In genomic region chr5:162052671-162053070, GRCh38 we compare ENCODE assay signal across 24 cellular contexts. TPM values are rescaled to one million over a fixed set of nuclear protein-coding genes. Genes with fewer than 3 reads are reported as not detected.
"Had no signal": no experiment of that assay in that cellular context is flagged by ENCODE, and none has a peak within 500 bp of the region (broad histone marks: within the 10 kb centered on the region; RNA-seq: fewer than 3 reads in every experiment).

No MANE protein-coding gene starts in this region.

- H3K4me1 ChIP-seq: esophagus muscularis mucosa, testis, uterus had no signal

- H3K4me1 Mint-ChIP-seq: activated naive CD8-positive, alpha-beta T cell treated with anti-CD3 and anti-CD28 coated beads, Interleukin-2, amount 10 ng/mL, durations not matched to agents 7 days and 5 days; memory B cell had no signal

- H3K27me3 ChIP-seq: esophagus muscularis mucosa, testis, uterus had no signal

- H3K36me3 Mint-ChIP-seq: activated CD4-positive, alpha-beta memory T cell treated with anti-CD3 and anti-CD28 coated beads for 36 hours; activated naive CD8-positive, alpha-beta T cell treated with anti-CD3 and anti-CD28 coated beads, Interleukin-2, amount 10 ng/mL, durations not matched to agents 7 days and 5 days; memory B cell had no signal

- H3K27me3 Mint-ChIP-seq: activated CD4-positive, alpha-beta memory T cell treated with anti-CD3 and anti-CD28 coated beads for 36 hours; activated naive CD8-positive, alpha-beta T cell treated with anti-CD3 and anti-CD28 coated beads, Interleukin-2, amount 10 ng/mL, durations not matched to agents 7 days and 5 days; memory B cell; natural killer cell treated with Interleukin-12 subunit alpha and Interleukin-12 subunit beta and Interleukin-15 and Interleukin-18, amount 100 ng/mL, for 72 hours; progenitor cell of endocrine pancreas had no signal

- H3K36me3 ChIP-seq: esophagus muscularis mucosa, uterus had no signal

- H3K9me3 ChIP-seq: esophagus muscularis mucosa, testis, uterus had no signal

- H3K4me3 Mint-ChIP-seq: activated CD4-positive, alpha-beta memory T cell treated with anti-CD3 and anti-CD28 coated beads for 36 hours; activated naive CD8-positive, alpha-beta T cell treated with anti-CD3 and anti-CD28 coated beads, Interleukin-2, amount 10 ng/mL, durations not matched to agents 7 days and 5 days; memory B cell; natural killer cell treated with Interleukin-12 subunit alpha and Interleukin-12 subunit beta and Interleukin-15 and Interleukin-18, amount 100 ng/mL, for 72 hours had no signal

- H3K27ac ChIP-seq: coronary artery, esophagus muscularis mucosa, testis, uterus had no signal

- H3K27ac Mint-ChIP-seq: activated CD4-positive, alpha-beta memory T cell treated with anti-CD3 and anti-CD28 coated beads for 36 hours; activated naive CD8-positive, alpha-beta T cell treated with anti-CD3 and anti-CD28 coated beads, Interleukin-2, amount 10 ng/mL, durations not matched to agents 7 days and 5 days; memory B cell; natural killer cell treated with Interleukin-12 subunit alpha and Interleukin-12 subunit beta and Interleukin-15 and Interleukin-18, amount 100 ng/mL, for 72 hours; progenitor cell of endocrine pancreas had no signal

- DNase-seq: activated CD4-positive, alpha-beta memory T cell treated with anti-CD3 and anti-CD28 coated beads for 36 hours; activated CD4-positive, alpha-beta T cell treated with anti-CD3 and anti-CD28 coated beads for 4 hours; activated CD4-positive, CD25-positive, alpha-beta regulatory T cell; activated naive CD4-positive, alpha-beta T cell treated with Interleukin-2 at 50 U/mL for 16 hours; activated naive CD8-positive, alpha-beta T cell treated with anti-CD3 and anti-CD28 coated beads, Interleukin-2, amount 10 ng/mL, durations not matched to agents 7 days and 5 days; activated T-cell treated with anti-CD3 and anti-CD28 coated beads, Interleukin-2, amount 50 U/mL, for 48 hours; amniotic stem cell; cerebellar nuclear complex; head of caudate nucleus; left colon; retina; stimulated activated CD4-positive, alpha-beta T cell treated with anti-CD3 and anti-CD28 coated beads, Interleukin-4, amount 100 ng/mL, for 1 hour; stimulated activated naive CD4-positive, alpha-beta T cell; testis; trophoblast cell; uterus had no signal

- H3K4me3 ChIP-seq: coronary artery, esophagus muscularis mucosa, testis, uterus had no signal

RNA-seq across cellular contexts. Expression of gene GABRG2, which starts 14.9 kb away (rescaled TPM):
- total RNA-seq: activated CD4-positive, alpha-beta memory T cell treated with anti-CD3 and anti-CD28 coated beads for 36 hours; activated naive CD8-positive, alpha-beta T cell treated with anti-CD3 and anti-CD28 coated beads, Interleukin-2, amount 10 ng/mL, durations not matched to agents 7 days and 5 days; bronchial epithelial cell; lower leg skin; osteocyte had no signal
